In the genomic region with DNA sequence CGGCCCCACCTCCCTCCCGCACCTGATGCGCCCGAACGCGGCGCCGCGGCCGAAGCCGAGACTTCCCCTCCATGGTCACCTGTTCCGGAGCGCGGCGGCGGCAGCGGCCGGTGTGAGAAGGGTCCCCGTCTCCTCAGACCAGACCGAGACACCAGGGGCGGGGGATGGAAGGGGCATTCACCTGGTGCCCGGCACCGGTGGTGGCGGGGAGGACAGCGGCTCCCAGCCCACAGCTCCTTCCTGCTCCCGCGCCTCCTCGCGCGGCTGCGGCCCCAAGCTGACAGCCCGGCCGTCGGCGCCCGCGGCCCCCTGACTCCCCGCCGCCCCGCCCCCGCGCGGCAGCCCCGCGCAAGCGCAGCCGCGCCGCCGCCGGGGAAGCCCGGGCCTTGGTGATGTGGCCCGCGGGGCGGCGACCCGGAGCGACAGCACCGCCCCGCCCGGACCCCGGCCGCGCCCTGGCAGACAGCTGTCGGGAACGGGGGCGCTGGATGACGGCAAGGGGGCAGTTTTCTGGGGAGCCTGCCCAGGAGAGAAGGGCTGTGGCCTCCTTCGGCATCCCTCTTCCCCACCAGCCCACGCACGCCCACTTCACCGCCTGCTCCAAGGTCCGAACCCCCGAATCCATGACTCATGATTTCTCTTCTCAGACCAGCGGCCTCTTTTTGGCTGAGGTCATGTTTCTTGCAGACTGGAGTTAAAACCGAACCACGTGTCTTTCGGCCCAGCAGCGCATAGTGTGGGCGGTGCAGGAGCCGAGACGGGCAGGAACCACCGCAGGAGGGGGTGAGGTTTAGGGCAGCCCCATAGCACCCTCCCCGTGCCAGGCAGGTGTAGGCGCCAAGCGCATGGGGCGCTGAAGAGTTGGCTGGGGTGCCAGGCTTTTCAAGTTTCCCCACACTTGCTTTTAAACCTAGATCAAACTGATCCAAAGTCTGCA, we compare ENCODE assay signal across 8 cellular contexts. TPM values are rescaled to one million over a fixed set of nuclear protein-coding genes. Genes with fewer than 3 reads are reported as not detected.
DNase-seq lines count a peak whose midpoint lies in the region; ATAC-seq, FAIRE-seq and TF ChIP-seq lines count a peak whose summit lies in the region.

A gene with protein sequence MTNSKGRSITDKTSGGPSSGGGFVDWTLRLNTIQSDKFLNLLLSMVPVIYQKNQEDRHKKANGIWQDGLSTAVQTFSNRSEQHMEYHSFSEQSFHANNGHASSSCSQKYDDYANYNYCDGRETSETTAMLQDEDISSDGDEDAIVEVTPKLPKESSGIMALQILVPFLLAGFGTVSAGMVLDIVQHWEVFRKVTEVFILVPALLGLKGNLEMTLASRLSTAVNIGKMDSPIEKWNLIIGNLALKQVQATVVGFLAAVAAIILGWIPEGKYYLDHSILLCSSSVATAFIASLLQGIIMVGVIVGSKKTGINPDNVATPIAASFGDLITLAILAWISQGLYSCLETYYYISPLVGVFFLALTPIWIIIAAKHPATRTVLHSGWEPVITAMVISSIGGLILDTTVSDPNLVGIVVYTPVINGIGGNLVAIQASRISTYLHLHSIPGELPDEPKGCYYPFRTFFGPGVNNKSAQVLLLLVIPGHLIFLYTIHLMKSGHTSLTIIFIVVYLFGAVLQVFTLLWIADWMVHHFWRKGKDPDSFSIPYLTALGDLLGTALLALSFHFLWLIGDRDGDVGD (minus strand): TSS at position 282 of the 937 bp plus-strand sequence. CDS start 29,763 bp downstream, outside the sequence.

- H3K79me2 ChIP-seq in keratinocyte (ENCODE audit: control insufficient read depth, insufficient read depth, low read length): no peaks in the 10 kb centered on the region

- H3K4me1 Mint-ChIP-seq in central memory CD8-positive, alpha-beta T cell: peaks cover 23% of the 10 kb centered on the region

- no peaks in the 10 kb centered on the region for H3K9me3 ChIP-seq in A549
- no peaks in the 10 kb centered on the region for H3K9me3 ChIP-seq in keratinocyte (ENCODE audit: control insufficient read depth, low read depth, low read length)

- no peaks in the 10 kb centered on the region for H3K9me3 Mint-ChIP-seq in central memory CD8-positive, alpha-beta T cell

- no peaks in the 10 kb centered on the region for H3K27me3 ChIP-seq in keratinocyte (ENCODE audit: control insufficient read depth, extremely low read depth, insufficient read depth, low read length)

- no peaks in the 10 kb centered on the region for H4K20me1 ChIP-seq in keratinocyte (ENCODE audit: control insufficient read depth, extremely low read depth, insufficient read depth, low read length)

- peak in 1 of 2 experiments; percentile 8; a peak in 2 of 5 replicates for TF ChIP-seq RAD21 in A549 (conservative IDR thresholded peaks at IDR 0.05 in 1 of 2, IDR thresholded peaks at IDR 0.05 in 1 of 2)

- H3K4me1 ChIP-seq in A549 (peaks cover 36% of the 10 kb centered on the region), keratinocyte (ENCODE audit: control insufficient read depth, extremely low read depth, insufficient read depth, low read length) (peaks cover 16% of the 10 kb centered on the region)

- H2AFZ ChIP-seq in keratinocyte (ENCODE audit: control insufficient read depth, low read length): peak within 1 kb of the TSS; percentile 96

- peak within 1 kb of the TSS; percentile 91 for H3K27ac Mint-ChIP-seq in central memory CD8-positive, alpha-beta T cell (ENCODE audit: low read depth)

- peaks cover 8% of the 10 kb centered on the region for H3K36me3 Mint-ChIP-seq in central memory CD8-positive, alpha-beta T cell (ENCODE audit: insufficient read depth)

- H3K27ac ChIP-seq in A549 (peak within 1 kb of the TSS; percentile 92 to 98), keratinocyte (ENCODE audit: control insufficient read depth, insufficient read depth, low read length) (peak within 1 kb of the TSS; percentile 53)

- H3K4me3 ChIP-seq in A549 (peak within 1 kb of the TSS; percentile 95), keratinocyte (ENCODE audit: control insufficient read depth in 2 of 3, extremely low read depth in 1 of 3, insufficient read depth in 2 of 3, low read depth in 1 of 3, low read length in 3 of 3) (peak within 1 kb of the TSS; percentile 73 to 81 (median 77))

- H3K9me1 ChIP-seq in keratinocyte (ENCODE audit: control insufficient read depth, extremely low read depth, insufficient read depth, low read length): no peaks in the 10 kb centered on the region

- ATAC-seq in A549 (peak; percentile 89 to 94), GM18505 (IDR thresholded peaks at IDR 0.05; ENCODE audit: unreplicated experiment) (peak; percentile 73), HG02943 (IDR thresholded peaks at IDR 0.05; ENCODE audit: low read depth, unreplicated experiment) (peak; percentile 76)
- ATAC-seq in central memory CD8-positive, alpha-beta T cell (replicated peaks; ENCODE audit: extremely low read depth, poor library complexity, severe bottlenecking): peak; percentile 93

- CTCF ChIA-PET in A549 (lab: Yijun Ruan, JAX): interaction anchor here (0.6 to 3.3 kb wide), 10 partner anchors 9 to 577 kb away, joined by 3 to 15 read pairs (median 4); no protein-coding TSS in a partner anchor

- no peak for TF ChIP-seq EP300 in A549 (IDR thresholded peaks at IDR 0.05)

- TF ChIP-seq POLR2A in A549 (IDR thresholded peaks at IDR 0.05; ENCODE audit: low read length) (peak; percentile 77), GM18505 (IDR thresholded peaks at IDR 0.05; ENCODE audit: borderline replicate concordance, extremely low read depth, insufficient read depth, insufficient read length) (peak; percentile 84)

- H3K9ac ChIP-seq in keratinocyte (ENCODE audit: control insufficient read depth, extremely low read depth, insufficient read depth, low read length): peak within 1 kb of the TSS; percentile 74

- H3K4me2 ChIP-seq in A549: peak within 1 kb of the TSS; percentile 80
- peak within 1 kb of the TSS; percentile 63 for H3K4me2 ChIP-seq in keratinocyte (ENCODE audit: control insufficient read depth, extremely low read depth, insufficient read depth, low read depth, low read length)

- no peak; the same call in none of the 3 replicates for TF ChIP-seq CTCF in A549 (IDR thresholded peaks at IDR 0.05)
- TF ChIP-seq CTCF in keratinocyte (optimal IDR thresholded peaks at IDR 0.05 in 1 of 3, IDR thresholded peaks at IDR 0.05 in 1 of 3, conservative IDR thresholded peaks at IDR 0.05 in 1 of 3; ENCODE audit: extremely low read depth in 1 of 3, insufficient read depth in 2 of 3, low read length in 3 of 3): peak in 2 of 3 experiments; percentile 21 to 40

- H3K4me3 Mint-ChIP-seq in central memory CD8-positive, alpha-beta T cell: peak within 1 kb of the TSS; percentile 95

- POLR2A ChIA-PET in A549 (lab: Yijun Ruan, JAX): interaction anchor here (1.0 kb wide), 1 partner anchor 26 kb away, joined by 3 read pairs; no protein-coding TSS in a partner anchor

- WGBS in A549 (ENCODE audit: missing lambda C conversion rate): 3% methylated on average over 31 of the region's 87 CpGs

- DNase-seq in A549 (ENCODE audit: low read depth in 1 of 2, low spot score in 1 of 2) (peak; percentile 93 to 96), NCI-H2081 (lab: John Stamatoyannopoulos, UW) (peak; percentile 73 to 80), keratinocyte (ENCODE audit: low read depth, low spot score) (peak; percentile 35)
- peak; percentile 55 to 70 (median 58) for DNase-seq in activated CD4-positive, CD25-positive, alpha-beta regulatory T cell (lab: John Stamatoyannopoulos, UW)
- peak; percentile 59 to 69 for DNase-seq in central memory CD8-positive, alpha-beta T cell (ENCODE audit: low spot score in 2 of 2)
- DNase-seq in stimulated activated CD4-positive, alpha-beta T cell treated with anti-CD3 and anti-CD28 coated beads, Interleukin-15, amount 100 ng/mL, for 1 hour (ENCODE audit: low read depth in 1 of 2, low spot score in 1 of 2): peak; percentile 51 to 74

- peaks cover 15% of the 10 kb centered on the region for H3K27me3 Mint-ChIP-seq in central memory CD8-positive, alpha-beta T cell

- H3K36me3 ChIP-seq in keratinocyte (ENCODE audit: control insufficient read depth in 2 of 2, extremely low read depth in 1 of 2, insufficient read depth in 2 of 2, low read length in 2 of 2): no peaks in the 10 kb centered on the region

- FAIRE-seq in A549 (lab: Jason Lieb, UNC) (no peak), keratinocyte (lab: Jason Lieb, UNC) (no peak)

- dilution Hi-C loops in keratinocyte (cut with MboI; ENCODE audit: extremely low pct_ligation_motif_present, low sequenced_read_pairs): no loop called here

TF ChIP-seq in A549, 52 proteins besides CTCF, POLR2A, EP300 and RAD21 (continues in another document):
- TF ChIP-seq ZC3H11A (IDR thresholded peaks at IDR 0.05) (no peak), MAFK (IDR thresholded peaks at IDR 0.05; ENCODE audit: partially characterized antibody) (peak; percentile 99), JUNB (IDR thresholded peaks at IDR 0.05) (no peak), FOXS1 (CRISPR knock-in tag; IDR thresholded peaks at IDR 0.05) (no peak), RCOR1 (IDR thresholded peaks at IDR 0.05; ENCODE audit: low read depth, low read length) (no peak), JUN (IDR thresholded peaks at IDR 0.05) (peak; percentile 53 to 78; a peak in 3 of 5 replicates), ESRRA (IDR thresholded peaks at IDR 0.05; ENCODE audit: borderline replicate concordance, low read length) (no peak), GATA3 (IDR thresholded peaks at IDR 0.05; ENCODE audit: borderline replicate concordance) (0 out of 2 replicates have a peak, but pooled peaks have one; percentile 30), NPAS2 (CRISPR knock-in tag; IDR thresholded peaks at IDR 0.05; ENCODE audit: borderline replicate concordance) (no peak), RNF2 (IDR thresholded peaks at IDR 0.05; ENCODE audit: borderline replicate concordance, low read depth) (no peak), EHMT2 (IDR thresholded peaks at IDR 0.05; ENCODE audit: low read depth) (no peak), RARB (CRISPR knock-in tag; IDR thresholded peaks at IDR 0.05) (no peak)

RNA-seq across cellular contexts. Expression of the gene that starts here (rescaled TPM):
- 14.6 and 17.5 TPM in 2 replicates for polyA plus RNA-seq in A549 (2011; rRNA removed)
- polyA plus RNA-seq in A549 (2012; cell fraction: cytosol; rRNA removed): 2.4 and 2.6 TPM in 2 replicates
- polyA plus RNA-seq in A549 (2012; cell fraction: nucleus; rRNA removed): 1.5 and 2.4 TPM in 2 replicates
- 13.8 to 16.5 TPM (median 14.8 TPM) in 3 replicates for polyA plus RNA-seq in A549 (2017; fragmentation: RNase III; extraction: RNeasy Plus Mini Kit Qiagen cat#74134 plus additional on column Dnase treatment)
- polyA minus RNA-seq in A549 (2011; rRNA and poly(A)+ RNA removed): 16.4 and 18.8 TPM in 2 replicates
- 1.0 to 1.5 TPM (median 1.2 TPM) in 3 replicates for polyA plus RNA-seq in keratinocyte
- 1.4 TPM for polyA plus RNA-seq in keratinocyte (2011; ENCODE audit: low read depth)
- 0.86 and 0.95 TPM in 2 replicates for polyA plus RNA-seq in keratinocyte (2011; cell fraction: cytosol; rRNA removed)
- polyA plus RNA-seq in keratinocyte (2011; cell fraction: nucleus; rRNA removed): 2.0 and 3.1 TPM in 2 replicates
- polyA plus RNA-seq in keratinocyte (2012; ENCODE audit: low replicate concordance): 1.5 and 2.0 TPM in 2 replicates
- 0.59 to 1.4 TPM (median 1.3 TPM) in 3 replicates for polyA minus RNA-seq in keratinocyte
- 1.2 TPM for polyA minus RNA-seq in keratinocyte (2011; cell fraction: cytosol; rRNA and poly(A)+ RNA removed)
- polyA minus RNA-seq in keratinocyte (2011; cell fraction: nucleus; rRNA and poly(A)+ RNA removed): 2.2 and 6.7 TPM in 2 replicates

Comparison
In these comparisons a context has a peak if more than half of its experiments do, and no peak if none do; other contexts are left out.
1. Peak in every context shown above with its lines: DNase-seq, ATAC-seq, H3K4me3 ChIP-seq and H3K27ac ChIP-seq.
2. DNase-seq: peak in every context shown above with its lines; median percentile 94 in A549; 76 in NCI-H2081; 64 in central memory CD8-positive, alpha-beta T cell; 62 in stimulated activated CD4-positive, alpha-beta T cell treated with anti-CD3 and anti-CD28 coated beads, Interleukin-15, amount 100 ng/mL, for 1 hour; 58 in activated CD4-positive, CD25-positive, alpha-beta regulatory T cell; 35 in keratinocyte.